In genomic region chr10:22500567-22501369, GRCh38 we compare ENCODE assay signal across 25 cellular contexts.
DNase-seq lines count a peak whose midpoint lies in the region; ATAC-seq, FAIRE-seq and TF ChIP-seq lines count a peak whose summit lies in the region.
"Had no signal": no experiment of that assay in that cellular context is flagged by ENCODE, and none has a peak within 500 bp of the region (broad histone marks: within the 10 kb centered on the region; RNA-seq: fewer than 3 reads in every experiment).

No MANE protein-coding gene starts in this region.

- H3K4me1 Mint-ChIP-seq in immature natural killer cell: peaks cover 49 to 62% of the 10 kb centered on the region in 2 donors

- POLR2A ChIA-PET in K562 (lab: Yijun Ruan, JAX): interaction anchor here (1.3 to 1.9 kb wide), 2 partner anchors 10 to 12 kb away, joined by 4 to 5 read pairs; no protein-coding TSS in a partner anchor

- no TSS peak for BruUV-seq in K562 (replicated peaks; lab: Mats Ljungman, UMichigan)

- H3K4me2 ChIP-seq in K562 (ENCODE audit: insufficient read depth, low read length): no peak overlapping the region

- no peaks in the 10 kb centered on the region for H3K36me3 ChIP-seq in K562 (ENCODE audit: control insufficient read depth, insufficient read depth, low read length)
- H3K36me3 ChIP-seq: brain microvascular endothelial cell, colonic mucosa had no signal

- no peak for TF ChIP-seq POLR2A in K562 (conservative IDR thresholded peaks at IDR 0.05)

- intact Hi-C loops in right cardiac atrium (cut with DNase I): no loop called here
- intact Hi-C loops in cardiac septum (cut with DNase I): no loop called here
- intact Hi-C loops in K562 (cut with micrococcal nuclease): no loop called here

- H3K4me1 ChIP-seq in right cardiac atrium (ENCODE audit: control insufficient read depth, insufficient read depth, low read length): no peaks in the 10 kb centered on the region
- H3K4me1 ChIP-seq in K562 (replicated peaks in 1 of 2; ENCODE audit: control insufficient read depth in 2 of 2, insufficient read depth in 2 of 2, low read length in 2 of 2): peaks cover 0 to 21% of the 10 kb centered on the region in 2 experiments; a peak in 3 of 5 replicates
- H3K4me1 ChIP-seq: colonic mucosa had no signal

- H3K27me3 ChIP-seq in right cardiac atrium (ENCODE audit: control insufficient read depth, insufficient read depth) (no peaks in the 10 kb centered on the region), K562 (ENCODE audit: control insufficient read depth in 2 of 2, insufficient read depth in 2 of 2, low read length in 2 of 2) (no peaks in the 10 kb centered on the region)
- H3K27me3 ChIP-seq: colonic mucosa had no signal

- DNase-seq in right cardiac atrium (no peak), cardiac septum (ENCODE audit: low spot score) (no peak), K562 (ENCODE audit: extremely low read depth in 1 of 4, low spot score in 3 of 4) (no peak), immature natural killer cell (peak in 1 of 3 donors; percentile 11), DMS53 (lab: John Stamatoyannopoulos, UW) (no peak)
- DNase-seq in activated CD8-positive, alpha-beta memory T cell treated with anti-CD3 and anti-CD28 coated beads, Interleukin-2, amount 50 U/mL, for 4 hours: no peak
- no peak for DNase-seq in activated naive CD4-positive, alpha-beta T cell treated with Interleukin-2 at 50 U/mL for 16 hours
- DNase-seq: activated CD4-positive, alpha-beta T cell treated with anti-CD3 and anti-CD28 coated beads for 1 hour; activated CD8-positive, alpha-beta T cell treated with anti-CD3 and anti-CD28 coated beads, Interleukin-2, amount 10 ng/mL, durations not matched to agents 7 days and 5 days; activated gamma-delta T cell; activated naive CD8-positive, alpha-beta T cell treated with anti-CD3 and anti-CD28 coated beads, Interleukin-2, amount 50 U/mL, for 24 hours; brain microvascular endothelial cell; colonic mucosa; COR-L47; H7; Karpas-422; NCI-H1092; NCI-H187 treated with DMSO at 0.1 percent for 48 hours; NCI-H2227 treated with DMSO at 0.1 percent for 48 hours; NCI-H774; stimulated activated CD4-positive, alpha-beta T cell treated with anti-CD3 and anti-CD28 coated beads, Interleukin-4, amount 100 ng/mL, for 1 hour; stimulated activated naive B cell treated with anti-CD40 and anti-IgM and Interleukin-4, amounts not matched to agents 10 μg/mL and 1 μg/mL and 100 μg/mL, for 72 hours had no signal

- no peaks in the 10 kb centered on the region for H3K36me3 Mint-ChIP-seq in immature natural killer cell
- H3K36me3 Mint-ChIP-seq: stimulated activated naive B cell treated with anti-CD40 and anti-IgM and Interleukin-4, amounts not matched to agents 10 μg/mL and 1 μg/mL and 100 μg/mL, for 72 hours had no signal

- no peak for TF ChIP-seq CTCF in K562 (IDR thresholded peaks at IDR 0.05 in 2 of 3, conservative IDR thresholded peaks at IDR 0.05 in 1 of 3; ENCODE audit: insufficient read depth in 2 of 3, low read depth in 1 of 3, low read length in 3 of 3)

- H3K9me3 Mint-ChIP-seq in immature natural killer cell: no peaks in the 10 kb centered on the region
- H3K9me3 Mint-ChIP-seq: activated naive CD8-positive, alpha-beta T cell treated with anti-CD3 and anti-CD28 coated beads, Interleukin-2, amount 50 U/mL, for 24 hours; stimulated activated naive B cell treated with anti-CD40 and anti-IgM and Interleukin-4, amounts not matched to agents 10 μg/mL and 1 μg/mL and 100 μg/mL, for 72 hours had no signal

- H3K79me2 ChIP-seq in K562 (ENCODE audit: control insufficient read depth, insufficient read depth, low read length): no peaks in the 10 kb centered on the region

- peak overlapping the region in 4 of 5 donors; percentile 2 to 47 (median 41) for H3K4me3 Mint-ChIP-seq in immature natural killer cell
- H3K4me3 Mint-ChIP-seq: activated CD8-positive, alpha-beta T cell treated with anti-CD3 and anti-CD28 coated beads, Interleukin-2, amount 10 ng/mL, durations not matched to agents 7 days and 5 days; activated naive CD8-positive, alpha-beta T cell treated with anti-CD3 and anti-CD28 coated beads, Interleukin-2, amount 50 U/mL, for 24 hours; stimulated activated naive B cell treated with anti-CD40 and anti-IgM and Interleukin-4, amounts not matched to agents 10 μg/mL and 1 μg/mL and 100 μg/mL, for 72 hours had no signal

- H3K9me3 ChIP-seq in right cardiac atrium (ENCODE audit: control insufficient read depth, low read length) (no peaks in the 10 kb centered on the region), K562 (replicated peaks; ENCODE audit: control insufficient read depth, insufficient read depth, low read depth, low read length) (no peaks in the 10 kb centered on the region)
- H3K9me3 ChIP-seq: colonic mucosa had no signal

- TF ChIP-seq RAD21 in K562 (CRISPR knock-in tag; conservative IDR thresholded peaks at IDR 0.05 in 1 of 2, IDR thresholded peaks at IDR 0.05 in 1 of 2): no peak

- whole genome bisulfite sequencing in right cardiac atrium: 51% methylated on average over 7 of the region's 7 CpGs
- 27% methylated on average over 7 of the region's 7 CpGs for WGBS in K562 (ENCODE audit: insufficient coverage, low coverage, missing lambda C conversion rate)

- TF ChIP-seq EP300 in K562 (IDR thresholded peaks at IDR 0.05; ENCODE audit: low read length): no peak

- in situ Hi-C loops in K562 (cut with MboI): no loop called here

- no peaks in the 10 kb centered on the region for H4K20me1 ChIP-seq in K562 (replicated peaks; ENCODE audit: control insufficient read depth, insufficient read depth, low read length)

- ATAC-seq in right cardiac atrium (peak; percentile 14 to 69), K562 (no peak)
- ATAC-seq: activated CD8-positive, alpha-beta T cell treated with anti-CD3 and anti-CD28 coated beads, Interleukin-2, amount 10 ng/mL, durations not matched to agents 7 days and 5 days; activated naive CD8-positive, alpha-beta T cell treated with anti-CD3 and anti-CD28 coated beads, Interleukin-2, amount 50 U/mL, for 24 hours; esophagus mucosa; GM12878; stimulated activated naive B cell treated with anti-CD40 and anti-IgM and Interleukin-4, amounts not matched to agents 10 μg/mL and 1 μg/mL and 100 μg/mL, for 72 hours had no signal

- peak overlapping the region in 4 of 6 donors; percentile 26 to 71 (median 55) for H3K27ac Mint-ChIP-seq in immature natural killer cell
- H3K27ac Mint-ChIP-seq: activated CD8-positive, alpha-beta T cell treated with anti-CD3 and anti-CD28 coated beads, Interleukin-2, amount 10 ng/mL, durations not matched to agents 7 days and 5 days; activated naive CD8-positive, alpha-beta T cell treated with anti-CD3 and anti-CD28 coated beads, Interleukin-2, amount 50 U/mL, for 24 hours; stimulated activated naive B cell treated with anti-CD40 and anti-IgM and Interleukin-4, amounts not matched to agents 10 μg/mL and 1 μg/mL and 100 μg/mL, for 72 hours had no signal

- no peak overlapping the region for H2AFZ ChIP-seq in K562 (ENCODE audit: low read depth, low read length)

- H3K4me3 ChIP-seq in right cardiac atrium (ENCODE audit: low read length) (no peak overlapping the region), K562 (no peak overlapping the region)
- H3K4me3 ChIP-seq: colonic mucosa, GM12878 had no signal

- no peak overlapping the region for H3K9ac ChIP-seq in K562 (ENCODE audit: insufficient read depth in 1 of 2, low read depth in 2 of 2, low read length in 2 of 2)

- peaks cover 4 to 7% (median 4%) of the 10 kb centered on the region in 3 donors for H3K27me3 Mint-ChIP-seq in immature natural killer cell (ENCODE audit: low read depth in 3 of 3)

- no peak overlapping the region for H3K27ac ChIP-seq in right cardiac atrium (ENCODE audit: low read length)
- no peak overlapping the region for H3K27ac ChIP-seq in K562 (ENCODE audit: extremely low read depth, low read depth, low read length)
- peak overlapping the region; percentile 84 for H3K27ac ChIP-seq in temporal lobe (ENCODE audit: low read depth, low read length)
- H3K27ac ChIP-seq: brain microvascular endothelial cell, colonic mucosa had no signal

- H3K9me1 ChIP-seq in K562 (ENCODE audit: control insufficient read depth, insufficient read depth, low read length): no peaks in the 10 kb centered on the region

- CTCF ChIA-PET in K562 (lab: Yijun Ruan, JAX; ENCODE audit: low intra/inter-chr PET ratio): no interaction called here

- FAIRE-seq in K562 (lab: Jason Lieb, UNC): no peak
- FAIRE-seq: GM12878 had no signal

TF ChIP-seq in K562, 482 proteins besides CTCF, POLR2A, EP300 and RAD21:
- TF ChIP-seq MEIS2 (IDR thresholded peaks at IDR 0.05; ENCODE audit: partially characterized antibody) (peak; percentile 46), PKNOX1 (IDR thresholded peaks at IDR 0.05) (no peak)
